Comparison of ENCODE assay signal across 9 cellular contexts in the genomic region with DNA sequence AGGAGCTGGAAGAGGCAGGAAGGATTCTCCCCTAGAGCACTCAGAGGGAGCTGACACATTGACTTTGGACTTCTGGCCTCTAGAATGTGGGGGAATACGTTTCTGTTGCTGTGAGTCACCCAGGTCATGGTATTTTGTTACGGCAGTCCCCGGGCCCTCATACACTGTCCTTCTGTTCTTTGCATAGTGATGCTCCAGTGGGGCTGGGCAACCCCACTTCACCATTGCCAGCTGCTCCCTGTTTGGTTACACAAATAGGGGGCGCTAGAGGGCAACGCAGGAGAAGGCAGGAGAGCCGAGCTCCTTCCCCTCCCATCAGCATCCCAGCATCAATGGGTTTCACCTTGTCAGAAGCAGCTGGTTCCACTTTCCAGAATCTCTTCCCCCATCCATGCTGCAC.
DNase-seq lines count a peak whose midpoint lies in the region; ATAC-seq, FAIRE-seq and TF ChIP-seq lines count a peak whose summit lies in the region.
"Had no signal": no experiment of that assay in that cellular context is flagged by ENCODE, and none has a peak within 500 bp of the region (broad histone marks: within the 10 kb centered on the region; RNA-seq: fewer than 3 reads in every experiment).

No MANE protein-coding gene starts in this region.

- ATAC-seq in heart left ventricle: no peak
- no peak for ATAC-seq in Right ventricle myocardium superior (ENCODE audit: poor library complexity)
- peak; percentile 47 for ATAC-seq in upper lobe of right lung
- ATAC-seq in GM19463 (IDR thresholded peaks at IDR 0.05; ENCODE audit: unreplicated experiment): no peak
- ATAC-seq: left lung had no signal

- FAIRE-seq in GM12891 (lab: Jason Lieb, UNC): no peak

- no peaks in the 10 kb centered on the region for H3K4me1 ChIP-seq in heart left ventricle
- no peaks in the 10 kb centered on the region for H3K4me1 ChIP-seq in NT2/D1 (ENCODE audit: insufficient read depth, insufficient read length)
- peaks cover 0 to 3% (median 0%) of the 10 kb centered on the region in 3 donors for H3K4me1 ChIP-seq in esophagus squamous epithelium
- no peaks in the 10 kb centered on the region for H3K4me1 ChIP-seq in upper lobe of right lung
- H3K4me1 ChIP-seq: left lung had no signal

- WGBS in heart left ventricle, 4 donors: 34 to 49% (median 39%) methylated on average over 6 of the region's 6 CpGs
- 38 to 42% methylated on average over 6 of the region's 6 CpGs for WGBS in esophagus squamous epithelium, 2 donors

- H3K27ac ChIP-seq in heart left ventricle: no peak overlapping the region
- no peak overlapping the region for H3K27ac ChIP-seq in esophagus squamous epithelium
- no peak overlapping the region for H3K27ac ChIP-seq in upper lobe of right lung
- H3K27ac ChIP-seq: left lung had no signal

- H3K4me3 ChIP-seq in heart left ventricle (no peak overlapping the region), NT2/D1 (ENCODE audit: insufficient read length, low read depth) (no peak overlapping the region), esophagus squamous epithelium (no peak overlapping the region), upper lobe of right lung (no peak overlapping the region)
- H3K4me3 ChIP-seq: left lung had no signal

- peaks cover 0 to 11% (median 0%) of the 10 kb centered on the region in 9 donors for H3K27me3 ChIP-seq in heart left ventricle
- H3K27me3 ChIP-seq in NT2/D1 (ENCODE audit: insufficient read depth, insufficient read length): peaks cover 4% of the 10 kb centered on the region
- H3K27me3 ChIP-seq in esophagus squamous epithelium: no peaks in the 10 kb centered on the region
- H3K27me3 ChIP-seq in upper lobe of right lung: no peaks in the 10 kb centered on the region
- H3K27me3 ChIP-seq: left lung had no signal

- intact Hi-C loops in heart left ventricle (cut with DNase I): loop anchor here in 1 of 10 donors (10.0 kb wide), 1 partner anchor 272 kb away; no protein-coding TSS in a partner anchor
- intact Hi-C loops in Right ventricle myocardium superior (cut with DNase I): no loop called here
- intact Hi-C loops in esophagus squamous epithelium (cut with DNase I): no loop called here
- intact Hi-C loops in upper lobe of right lung (cut with DNase I): no loop called here

- no peak for DNase-seq in heart left ventricle
- no peak for DNase-seq in Right ventricle myocardium superior
- peak; percentile 62 for DNase-seq in NT2/D1 (ENCODE audit: low read depth, low spot score)
- DNase-seq in esophagus squamous epithelium (lab: John Stamatoyannopoulos, UW): no peak
- DNase-seq in upper lobe of right lung: no peak
- DNase-seq in NCI-H187 (lab: John Stamatoyannopoulos, UW): no peak
- no peak for DNase-seq in GM12891 (ENCODE audit: insufficient read length, low spot score)
- DNase-seq: left lung had no signal

- TF ChIP-seq CTCF in heart left ventricle (IDR thresholded peaks at IDR 0.05): peak in 7 of 12 donors; percentile 17 to 35 (median 30)
- TF ChIP-seq CTCF in esophagus squamous epithelium (IDR thresholded peaks at IDR 0.05): peak in 4 of 6 experiments; percentile 9 to 36 (median 26)
- peak; percentile 50 for TF ChIP-seq CTCF in upper lobe of right lung (IDR thresholded peaks at IDR 0.05)

- TF ChIP-seq POLR2A in heart left ventricle (IDR thresholded peaks at IDR 0.05) (no peak), esophagus squamous epithelium (IDR thresholded peaks at IDR 0.05) (no peak), GM12891 (IDR thresholded peaks at IDR 0.05; ENCODE audit: low read depth, low read length) (no peak)

- H3K9me3 ChIP-seq in heart left ventricle: peaks cover 0 to 18% (median 0%) of the 10 kb centered on the region in 12 donors
- peaks cover 23% of the 10 kb centered on the region for H3K9me3 ChIP-seq in NT2/D1 (ENCODE audit: insufficient read depth, low read length)
- H3K9me3 ChIP-seq in esophagus squamous epithelium: peaks cover 0 to 6% (median 0%) of the 10 kb centered on the region in 3 donors
- H3K9me3 ChIP-seq in upper lobe of right lung: no peaks in the 10 kb centered on the region
- H3K9me3 ChIP-seq: left lung had no signal

- H3K36me3 ChIP-seq in heart left ventricle: no peaks in the 10 kb centered on the region
- no peaks in the 10 kb centered on the region for H3K36me3 ChIP-seq in NT2/D1 (ENCODE audit: insufficient read depth, insufficient read length, low read length)
- H3K36me3 ChIP-seq in esophagus squamous epithelium: no peaks in the 10 kb centered on the region
- H3K36me3 ChIP-seq in upper lobe of right lung: no peaks in the 10 kb centered on the region
- H3K36me3 ChIP-seq: left lung had no signal

- H3K9ac ChIP-seq in NT2/D1 (ENCODE audit: insufficient read length, low read depth): no peak overlapping the region

TF ChIP-seq in GM12891, 5 proteins besides CTCF, POLR2A, EP300 and RAD21:
- TF ChIP-seq POU2F2 (IDR thresholded peaks at IDR 0.05; ENCODE audit: low read depth, low read length): no peak
- TF ChIP-seq TAF1 (IDR thresholded peaks at IDR 0.05; ENCODE audit: low read depth, low read length): no peak
- TF ChIP-seq PAX5 (IDR thresholded peaks at IDR 0.05; ENCODE audit: insufficient read depth, low read length, severe bottlenecking): no peak
- TF ChIP-seq POLR2AphosphoS5 (IDR thresholded peaks at IDR 0.05; ENCODE audit: low read depth, low read length): no peak
- no peak for TF ChIP-seq SPI1 (IDR thresholded peaks at IDR 0.05; ENCODE audit: low read depth, low read length)
